ENCODE assay signal across 28 cellular contexts in genomic region chr15:25186411-25186810, GRCh38.
"Had no signal": no experiment of that assay in that cellular context is flagged by ENCODE, and none has a peak within 500 bp of the region (broad histone marks: within the 10 kb centered on the region; RNA-seq: fewer than 3 reads in every experiment).

No MANE protein-coding gene starts in this region.

- H3K4me1 ChIP-seq: breast epithelium, esophagus squamous epithelium, stomach, suprapubic skin, tibial artery had no signal

- H3K36me3 Mint-ChIP-seq: activated naive CD4-positive, alpha-beta T cell treated with anti-CD3 and anti-CD28 coated beads, Interleukin-2, amount 50 U/mL, for 24 hours; stimulated activated naive B cell treated with anti-CD40 and anti-IgM and Interleukin-4, amounts not matched to agents 10 μg/mL and 1 μg/mL and 100 μg/mL, for 72 hours had no signal

- H3K27me3 ChIP-seq: breast epithelium, esophagus squamous epithelium, stomach, suprapubic skin, tibial artery had no signal

- H3K4me3 Mint-ChIP-seq: activated CD4-positive, alpha-beta memory T cell treated with anti-CD3 and anti-CD28 coated beads, Interleukin-2, amount 10 ng/mL, durations not matched to agents 7 days and 5 days; activated CD4-positive, alpha-beta T cell treated with anti-CD3 and anti-CD28 coated beads, Interleukin-2, amount 10 ng/mL, durations not matched to agents 7 days and 5 days; activated naive CD4-positive, alpha-beta T cell treated with anti-CD3 and anti-CD28 coated beads, Interleukin-2, amount 50 U/mL, for 24 hours; activated naive CD8-positive, alpha-beta T cell treated with anti-CD3 and anti-CD28 coated beads, Interleukin-2, amount 50 U/mL, for 24 hours; activated T-cell treated with anti-CD3 and anti-CD28 coated beads, Interleukin-2, amount 50 U/mL, for 24 hours; central memory CD8-positive, alpha-beta T cell; naive thymus-derived CD8-positive, alpha-beta T cell; stimulated activated naive B cell treated with anti-CD40 and anti-IgM and Interleukin-4, amounts not matched to agents 10 μg/mL and 1 μg/mL and 100 μg/mL, for 72 hours; T-helper 17 cell; WTC11 had no signal

- ATAC-seq: activated naive CD8-positive, alpha-beta T cell treated with anti-CD3 and anti-CD28 coated beads, Interleukin-2, amount 50 U/mL, for 24 hours; naive thymus-derived CD8-positive, alpha-beta T cell; SK-N-SH treated with all-trans-retinoic acid at 6 μM for 48 hours; stimulated activated naive B cell treated with anti-CD40 and anti-IgM and Interleukin-4, amounts not matched to agents 10 μg/mL and 1 μg/mL and 100 μg/mL, for 72 hours; T-helper 17 cell; WTC11 had no signal

- H3K27me3 Mint-ChIP-seq: activated CD4-positive, alpha-beta memory T cell treated with anti-CD3 and anti-CD28 coated beads, Interleukin-2, amount 10 ng/mL, durations not matched to agents 7 days and 5 days; activated CD4-positive, alpha-beta T cell treated with anti-CD3 and anti-CD28 coated beads, Interleukin-2, amount 10 ng/mL, durations not matched to agents 7 days and 5 days; activated naive CD4-positive, alpha-beta T cell treated with anti-CD3 and anti-CD28 coated beads, Interleukin-2, amount 50 U/mL, for 24 hours; activated naive CD8-positive, alpha-beta T cell treated with anti-CD3 and anti-CD28 coated beads, Interleukin-2, amount 50 U/mL, for 24 hours; activated T-cell treated with anti-CD3 and anti-CD28 coated beads, Interleukin-2, amount 50 U/mL, for 24 hours; central memory CD8-positive, alpha-beta T cell; naive thymus-derived CD8-positive, alpha-beta T cell; stimulated activated naive B cell treated with anti-CD40 and anti-IgM and Interleukin-4, amounts not matched to agents 10 μg/mL and 1 μg/mL and 100 μg/mL, for 72 hours; T-helper 17 cell had no signal

- H3K36me3 ChIP-seq: breast epithelium, esophagus squamous epithelium, stomach, suprapubic skin, tibial artery had no signal

- H3K4me1 Mint-ChIP-seq: activated CD4-positive, alpha-beta memory T cell treated with anti-CD3 and anti-CD28 coated beads, Interleukin-2, amount 10 ng/mL, durations not matched to agents 7 days and 5 days; activated CD4-positive, alpha-beta T cell treated with anti-CD3 and anti-CD28 coated beads, Interleukin-2, amount 10 ng/mL, durations not matched to agents 7 days and 5 days; activated naive CD4-positive, alpha-beta T cell treated with anti-CD3 and anti-CD28 coated beads, Interleukin-2, amount 50 U/mL, for 24 hours; activated naive CD8-positive, alpha-beta T cell treated with anti-CD3 and anti-CD28 coated beads, Interleukin-2, amount 50 U/mL, for 24 hours; central memory CD8-positive, alpha-beta T cell; naive thymus-derived CD8-positive, alpha-beta T cell; stimulated activated naive B cell treated with anti-CD40 and anti-IgM and Interleukin-4, amounts not matched to agents 10 μg/mL and 1 μg/mL and 100 μg/mL, for 72 hours; T-helper 17 cell; WTC11 had no signal

- DNase-seq: activated CD4-positive, alpha-beta memory T cell treated with anti-CD3 and anti-CD28 coated beads, Interleukin-2, amount 10 ng/mL, durations not matched to agents 7 days and 5 days; activated CD4-positive, alpha-beta T cell treated with anti-CD3 and anti-CD28 coated beads for 1 hour; activated CD4-positive, alpha-beta T cell treated with anti-CD3 and anti-CD28 coated beads, Interleukin-2, amount 10 ng/mL, durations not matched to agents 7 days and 5 days; activated CD8-positive, alpha-beta memory T cell treated with anti-CD3 and anti-CD28 coated beads, Interleukin-2, amount 50 U/mL, for 48 hours; activated naive CD8-positive, alpha-beta T cell treated with anti-CD3 and anti-CD28 coated beads, Interleukin-2, amount 50 U/mL, for 24 hours; activated T-cell treated with anti-CD3 and anti-CD28 coated beads, Interleukin-2, amount 50 U/mL, for 24 hours; amygdala; dermis blood vessel endothelial cell; effector CD8-positive, alpha-beta T cell; esophagus squamous epithelium; foreskin melanocyte; mesenchymal stem cell; stimulated activated CD4-positive, alpha-beta T cell treated with anti-CD3 and anti-CD28 coated beads, Interleukin-15, amount 100 ng/mL, for 24 hours; stimulated activated CD4-positive, alpha-beta T cell treated with anti-CD3 and anti-CD28 coated beads, Interleukin-2, amount 100 ng/mL, for 24 hours; stimulated activated naive B cell treated with anti-CD40 and anti-IgM and Interleukin-4, amounts not matched to agents 10 μg/mL and 1 μg/mL and 100 μg/mL, for 72 hours; stomach; T-helper 17 cell; T1000 had no signal

- H3K27ac Mint-ChIP-seq: activated CD4-positive, alpha-beta memory T cell treated with anti-CD3 and anti-CD28 coated beads, Interleukin-2, amount 10 ng/mL, durations not matched to agents 7 days and 5 days; activated CD4-positive, alpha-beta T cell treated with anti-CD3 and anti-CD28 coated beads, Interleukin-2, amount 10 ng/mL, durations not matched to agents 7 days and 5 days; activated naive CD4-positive, alpha-beta T cell treated with anti-CD3 and anti-CD28 coated beads, Interleukin-2, amount 50 U/mL, for 24 hours; activated naive CD8-positive, alpha-beta T cell treated with anti-CD3 and anti-CD28 coated beads, Interleukin-2, amount 50 U/mL, for 24 hours; activated T-cell treated with anti-CD3 and anti-CD28 coated beads, Interleukin-2, amount 50 U/mL, for 24 hours; stimulated activated naive B cell treated with anti-CD40 and anti-IgM and Interleukin-4, amounts not matched to agents 10 μg/mL and 1 μg/mL and 100 μg/mL, for 72 hours; T-helper 17 cell; WTC11 had no signal

- H3K27ac ChIP-seq: breast epithelium, epithelial cell of prostate, esophagus squamous epithelium, stomach, suprapubic skin, tibial artery had no signal

- H3K9me3 Mint-ChIP-seq: activated naive CD4-positive, alpha-beta T cell treated with anti-CD3 and anti-CD28 coated beads, Interleukin-2, amount 50 U/mL, for 24 hours; activated naive CD8-positive, alpha-beta T cell treated with anti-CD3 and anti-CD28 coated beads, Interleukin-2, amount 50 U/mL, for 24 hours had no signal

- H3K4me3 ChIP-seq: breast epithelium, esophagus squamous epithelium, smooth muscle cell, stomach, suprapubic skin, tibial artery had no signal
